26 cellular contexts compared by ENCODE assay signal in the genomic region with DNA sequence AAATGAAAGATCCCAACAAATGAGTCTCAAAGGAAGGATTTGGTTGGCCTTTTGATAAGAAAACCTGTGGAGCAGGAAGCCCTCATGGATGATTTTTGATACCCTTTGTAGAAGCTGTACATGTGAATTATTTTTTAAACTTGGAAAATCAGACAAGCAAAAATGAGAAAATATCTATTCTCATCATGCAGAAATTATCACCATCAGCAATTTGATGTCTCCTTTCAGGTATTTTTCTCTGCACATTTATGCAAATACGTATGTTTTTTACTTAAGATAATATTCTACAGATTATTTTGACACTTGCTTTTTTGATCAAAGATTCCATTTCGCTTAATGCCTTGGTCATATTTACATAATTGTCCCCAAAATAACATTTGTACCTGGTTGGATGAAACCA. TPM values are rescaled to one million over a fixed set of nuclear protein-coding genes. Genes with fewer than 3 reads are reported as not detected.
DNase-seq lines count a peak whose midpoint lies in the region; ATAC-seq, FAIRE-seq and TF ChIP-seq lines count a peak whose summit lies in the region.
"Had no signal": no experiment of that assay in that cellular context is flagged by ENCODE, and none has a peak within 500 bp of the region (broad histone marks: within the 10 kb centered on the region; RNA-seq: fewer than 3 reads in every experiment).

No MANE protein-coding gene starts in this region.

- ATAC-seq in HepG2 (no peak), right lobe of liver (no peak), IMR-90 (ENCODE audit: low read depth) (no peak)
- ATAC-seq: CD8-positive, alpha-beta T cell; GM12878 had no signal

- H3K4me3 Mint-ChIP-seq in astrocyte (ENCODE audit: unreplicated experiment), result no peak overlapping the region
- H3K4me3 Mint-ChIP-seq: CD8-positive, alpha-beta T cell had no signal

- H2AFZ ChIP-seq in HepG2 (ENCODE audit: low read length) (no peak overlapping the region), IMR-90 (replicated peaks; ENCODE audit: low read length, poor library complexity) (no peak overlapping the region), astrocyte (ENCODE audit: low read depth, low read length) (no peak overlapping the region)
- H2AFZ ChIP-seq: GM23248 had no signal

- DNase-seq in HepG2 (ENCODE audit: low spot score), result no peak
- DNase-seq in right lobe of liver, result no peak
- no peak for DNase-seq in IMR-90
- no peak for DNase-seq in astrocyte (ENCODE audit: low read depth)
- no peak for DNase-seq in T1000 (lab: John Stamatoyannopoulos, UW)
- DNase-seq in left ventricle myocardium inferior, result no peak
- DNase-seq in NCI-H1417 treated with DMSO at 0.1 percent for 48 hours (lab: John Stamatoyannopoulos, UW), result no peak
- DNase-seq: ACHN; AML-193; BE2C; Caco-2; CD4-positive, CD25-positive, alpha-beta regulatory T cell; CD8-positive, alpha-beta T cell; DMS153; DND-41; EL; GDM1; GM23248; H7; HCEC 1CT had no signal

- peaks cover 2% of the 10 kb centered on the region for H3K9me3 Mint-ChIP-seq in astrocyte (ENCODE audit: unreplicated experiment)
- H3K9me3 Mint-ChIP-seq: CD8-positive, alpha-beta T cell had no signal

- H3K4me1 ChIP-seq in HepG2 (ENCODE audit: insufficient read depth, low read length), result no peaks in the 10 kb centered on the region
- peaks cover 0 to under 1% (median 0%) of the 10 kb centered on the region in 4 donors for H3K4me1 ChIP-seq in right lobe of liver
- no peaks in the 10 kb centered on the region for H3K4me1 ChIP-seq in IMR-90 (ENCODE audit: control insufficient read depth, insufficient read depth, low read length)
- no peaks in the 10 kb centered on the region for H3K4me1 ChIP-seq in astrocyte (ENCODE audit: insufficient read depth, low read length)
- H3K4me1 ChIP-seq in left ventricle myocardium inferior, result peaks cover 28% of the 10 kb centered on the region
- H3K4me1 ChIP-seq: BE2C had no signal

- no peak overlapping the region for H3K14ac ChIP-seq in IMR-90 (replicated peaks; ENCODE audit: low read depth, low read length)

- H4K5ac ChIP-seq in IMR-90 (ENCODE audit: low read depth, low read length), result no peak overlapping the region

- no peak overlapping the region for H2BK15ac ChIP-seq in IMR-90 (ENCODE audit: low read depth, low read length)

- TF ChIP-seq RAD21 in HepG2 (CRISPR knock-in tag; IDR thresholded peaks at IDR 0.05) (no peak), IMR-90 (IDR thresholded peaks at IDR 0.05; ENCODE audit: low read length) (no peak)

- no peak overlapping the region for H2BK20ac ChIP-seq in IMR-90 (ENCODE audit: low read depth, low read length)

- POLR2A ChIA-PET in HepG2 (lab: Yijun Ruan, JAX) (no interaction called here), IMR-90 (lab: Charles Lee; ENCODE audit: unreplicated experiment) (no interaction called here)

- peak overlapping the region; percentile 27 for H3K27ac Mint-ChIP-seq in astrocyte (ENCODE audit: unreplicated experiment)
- H3K27ac Mint-ChIP-seq: CD4-positive, CD25-positive, alpha-beta regulatory T cell; CD8-positive, alpha-beta T cell had no signal

- no peaks in the 10 kb centered on the region for H3K36me3 Mint-ChIP-seq in astrocyte (ENCODE audit: low read depth, unreplicated experiment)
- H3K36me3 Mint-ChIP-seq: CD4-positive, CD25-positive, alpha-beta regulatory T cell; CD8-positive, alpha-beta T cell had no signal

- no peak overlapping the region for H3K9ac ChIP-seq in HepG2 (ENCODE audit: insufficient read depth, low read depth, low read length)
- H3K9ac ChIP-seq in IMR-90 (ENCODE audit: low read depth, low read length), result no peak overlapping the region
- H3K9ac ChIP-seq in astrocyte (ENCODE audit: low read length), result no peak overlapping the region
- H3K9ac ChIP-seq: GM23248 had no signal

- intact Hi-C loops in HepG2 (cut with micrococcal nuclease; ENCODE audit: unreplicated experiment) (no loop called here), right lobe of liver (cut with DNase I) (no loop called here), IMR-90 (cut with micrococcal nuclease) (no loop called here), left ventricle myocardium inferior (cut with micrococcal nuclease) (no loop called here)

- no peak overlapping the region for H2AK5ac ChIP-seq in IMR-90 (ENCODE audit: low read depth, low read length)

- no peak overlapping the region for H3K4ac ChIP-seq in IMR-90 (ENCODE audit: low read depth, low read length)

- H3K4me3 ChIP-seq in HepG2 (replicated peaks in 1 of 3; ENCODE audit: insufficient read depth in 1 of 3, low read depth in 2 of 3, low read length in 3 of 3) (no peak overlapping the region), right lobe of liver (no peak overlapping the region), IMR-90 (ENCODE audit: insufficient read depth, low read depth, low read length) (no peak overlapping the region), astrocyte (ENCODE audit: insufficient read depth, low read depth, low read length) (no peak overlapping the region), left ventricle myocardium inferior (no peak overlapping the region)
- H3K4me3 ChIP-seq: GM12878, GM23248 had no signal

- H3K4me2 ChIP-seq in HepG2 (ENCODE audit: low read depth, low read length), result no peak overlapping the region
- H3K4me2 ChIP-seq in IMR-90 (ENCODE audit: low read depth, low read length), result no peak overlapping the region
- H3K4me2 ChIP-seq in astrocyte (ENCODE audit: low read length), result no peak overlapping the region

- no peaks in the 10 kb centered on the region for H3K36me3 ChIP-seq in HepG2 (replicated peaks in 1 of 2; ENCODE audit: control insufficient read depth in 1 of 2, insufficient read depth in 2 of 2, low read length in 2 of 2)
- H3K36me3 ChIP-seq in right lobe of liver, result no peaks in the 10 kb centered on the region
- no peaks in the 10 kb centered on the region for H3K36me3 ChIP-seq in IMR-90 (ENCODE audit: control insufficient read depth, insufficient read depth, low read length)
- H3K36me3 ChIP-seq in astrocyte (ENCODE audit: insufficient read depth, low read length), result no peaks in the 10 kb centered on the region
- no peaks in the 10 kb centered on the region for H3K36me3 ChIP-seq in left ventricle myocardium inferior
- H3K36me3 ChIP-seq: BE2C had no signal

- H3K4me1 Mint-ChIP-seq in astrocyte (ENCODE audit: low read depth, unreplicated experiment), result no peaks in the 10 kb centered on the region

- CTCF ChIA-PET in HepG2 (lab: Yijun Ruan, JAX; ENCODE audit: low intra/inter-chr PET ratio, low total read pairs), result no interaction called here
- CTCF ChIA-PET in IMR-90 (lab: Yijun Ruan, JAX), result no interaction called here

- no peaks in the 10 kb centered on the region for H3K79me2 ChIP-seq in HepG2 (ENCODE audit: insufficient read depth, low read length)
- H3K79me2 ChIP-seq in astrocyte (ENCODE audit: insufficient read depth, low read length), result no peaks in the 10 kb centered on the region

- no peak overlapping the region for H4K8ac ChIP-seq in IMR-90 (ENCODE audit: low read depth in 2 of 2, low read length in 2 of 2)

- in situ Hi-C loops in HepG2 (cut with HindIII; ENCODE audit: extremely low pct_ligation_motif_present, low pct_unique_long_range_greater_than_20kb), result no loop called here
- in situ Hi-C loops in IMR-90 (cut with MboI; ENCODE audit: low sequenced_read_pairs), result no loop called here

- no peak overlapping the region for H2AK9ac ChIP-seq in IMR-90 (replicated peaks; ENCODE audit: low read depth, low read length, poor library complexity)

- peaks cover 44% of the 10 kb centered on the region for H3K27me3 Mint-ChIP-seq in astrocyte (ENCODE audit: low read depth, unreplicated experiment)

- dilution Hi-C loops in IMR-90 (cut with HindIII; ENCODE audit: low sequenced_read_pairs, unreplicated experiment), result no loop called here

- no peaks in the 10 kb centered on the region for H3K79me1 ChIP-seq in IMR-90 (ENCODE audit: low read depth in 1 of 2, low read length in 2 of 2)

- BruUV-seq in HepG2 (replicated peaks; lab: Mats Ljungman, UMichigan) (no TSS peak), IMR-90 (replicated peaks; lab: Mats Ljungman, UMichigan) (no TSS peak)

- no peak overlapping the region for H3K18ac ChIP-seq in IMR-90 (ENCODE audit: low read depth, low read length)

- no peak overlapping the region for H2BK120ac ChIP-seq in IMR-90 (ENCODE audit: low read depth, low read length)

- H3K27ac ChIP-seq in HepG2 (ENCODE audit: extremely low read length, insufficient read depth, low read length) (no peak overlapping the region), right lobe of liver (no peak overlapping the region), IMR-90 (ENCODE audit: insufficient read depth, low read length) (no peak overlapping the region), astrocyte (ENCODE audit: low read depth, low read length) (no peak overlapping the region), left ventricle myocardium inferior (replicated peaks) (no peak overlapping the region)
- H3K27ac ChIP-seq: 22Rv1, C4-2B, GM23248 had no signal

- TF ChIP-seq POLR2A in HepG2 (IDR thresholded peaks at IDR 0.05; ENCODE audit: insufficient read depth in 1 of 2, low read depth in 2 of 2, low read length in 2 of 2) (no peak), right lobe of liver (IDR thresholded peaks at IDR 0.05) (no peak), IMR-90 (IDR thresholded peaks at IDR 0.05; ENCODE audit: low read depth, low read length) (no peak)

- no peak overlapping the region for H4K91ac ChIP-seq in IMR-90 (ENCODE audit: insufficient read depth, low read depth, low read length)

- H4K20me1 ChIP-seq in HepG2 (ENCODE audit: insufficient read depth, low read length), result no peaks in the 10 kb centered on the region
- no peaks in the 10 kb centered on the region for H4K20me1 ChIP-seq in IMR-90 (ENCODE audit: insufficient read depth, low read length)
- no peaks in the 10 kb centered on the region for H4K20me1 ChIP-seq in astrocyte (ENCODE audit: insufficient read depth, low read length)

- no peak overlapping the region for H3K23ac ChIP-seq in IMR-90 (ENCODE audit: low read depth, low read length)

- no peaks in the 10 kb centered on the region for H3K9me3 ChIP-seq in HepG2 (ENCODE audit: low read length)
- H3K9me3 ChIP-seq in right lobe of liver, result no peaks in the 10 kb centered on the region
- peaks cover 8% of the 10 kb centered on the region; the same call in 1 of the 2 replicates for H3K9me3 ChIP-seq in IMR-90 (ENCODE audit: control insufficient read depth, insufficient read depth, low read length)
- peaks cover 3% of the 10 kb centered on the region for H3K9me3 ChIP-seq in astrocyte (ENCODE audit: insufficient read depth, low read depth, low read length)
- no peaks in the 10 kb centered on the region for H3K9me3 ChIP-seq in left ventricle myocardium inferior (replicated peaks)
- H3K9me3 ChIP-seq: BE2C, Caco-2 had no signal

- H3K27me3 ChIP-seq in HepG2 (ENCODE audit: control insufficient read depth in 1 of 2, insufficient read depth in 2 of 2, low read length in 2 of 2), result peaks cover 4 to 67% of the 10 kb centered on the region in 2 experiments
- peaks cover 0 to 23% of the 10 kb centered on the region in 2 donors for H3K27me3 ChIP-seq in right lobe of liver
- peaks cover 10% of the 10 kb centered on the region for H3K27me3 ChIP-seq in IMR-90 (ENCODE audit: control insufficient read depth, insufficient read depth, low read length)
- peaks cover 9% of the 10 kb centered on the region for H3K27me3 ChIP-seq in astrocyte (ENCODE audit: insufficient read depth, low read length)
- H3K27me3 ChIP-seq in left ventricle myocardium inferior (ENCODE audit: low read depth), result peaks cover 90% of the 10 kb centered on the region

- no peak for FAIRE-seq in HepG2 (lab: Jason Lieb, UNC)
- FAIRE-seq in astrocyte (lab: Jason Lieb, UNC), result no peak
- FAIRE-seq: A204.1, GM12878, GM19239, H1 had no signal

- TF ChIP-seq EP300 in HepG2 (IDR thresholded peaks at IDR 0.05; ENCODE audit: low read depth in 2 of 2, low read length in 2 of 2), result no peak
- TF ChIP-seq EP300 in HepG2 (CRISPR knock-in tag; IDR thresholded peaks at IDR 0.05; ENCODE audit: borderline replicate concordance), result no peak

- no peak overlapping the region for H3K56ac ChIP-seq in IMR-90 (ENCODE audit: extremely low read depth, insufficient read depth, low read length)

- no peaks in the 10 kb centered on the region for H3K9me1 ChIP-seq in IMR-90 (ENCODE audit: insufficient read depth, low read length)

- WGBS in HepG2 (ENCODE audit: low lambda C conversion rate), result 4% methylated on average over 2 of the region's 2 CpGs
- WGBS in right lobe of liver (ENCODE audit: insufficient coverage, low coverage, low lambda C conversion rate, missing lambda C conversion rate), result 48% methylated on average over 2 of the region's 2 CpGs
- WGBS in IMR-90 (ENCODE audit: extremely low coverage in 2 of 2, insufficient read length in 1 of 2), 2 experiments, result no CpG with 5 or more reads among the region's 2 CpGs

- no peak overlapping the region for H2BK5ac ChIP-seq in IMR-90 (ENCODE audit: low read depth, low read length, poor library complexity, severe bottlenecking)

- TF ChIP-seq CTCF in HepG2 (CRISPR knock-in tag; IDR thresholded peaks at IDR 0.05) (no peak), right lobe of liver (IDR thresholded peaks at IDR 0.05) (no peak), IMR-90 (conservative IDR thresholded peaks at IDR 0.05; ENCODE audit: low read depth, low read length) (no peak), astrocyte (IDR thresholded peaks at IDR 0.05; ENCODE audit: insufficient read depth, low read depth, low read length) (no peak), left ventricle myocardium inferior (IDR thresholded peaks at IDR 0.05; ENCODE audit: borderline replicate concordance) (no peak)

RNA-seq across cellular contexts. Expression of a gene that starts 7.2 kb away (rescaled TPM):
- total RNA-seq in HepG2 (2016; rRNA removed; fragmentation: Illumina TruSeq; extraction: Trizol) (0.13 TPM in 1 of 2 replicates, not detected in the other), right lobe of liver (10 to 100 TPM in 1 of 6 experiments, 1 to 10 TPM in 5; 5.3 to 11.6 (median 7.8) TPM), IMR-90 (2012; rRNA removed) (not detected in 2 replicates), astrocyte (not detected in 2 replicates), left ventricle myocardium inferior (38.5 TPM)
- 1.1 and 2.7 TPM in 2 replicates for total RNA-seq in HepG2 (2016; cell fraction: cytosol; rRNA removed; fragmentation: Illumina TruSeq; extraction: Trizol; ENCODE audit: low read depth)
- total RNA-seq in HepG2 (2016; cell fraction: insoluble cytoplasmic fraction; rRNA removed; fragmentation: Illumina TruSeq; extraction: Trizol), result 0.09 TPM in 1 of 2 replicates, not detected in the other
- not detected in 2 replicates for total RNA-seq in HepG2 (2016; cell fraction: membrane; rRNA removed; fragmentation: Illumina TruSeq; extraction: Trizol)
- not detected in 2 replicates for total RNA-seq in HepG2 (2016; cell fraction: nucleus; rRNA removed; fragmentation: Illumina TruSeq; extraction: Trizol)
- polyA plus RNA-seq in HepG2 (2011; rRNA removed) (not detected in 2 replicates), IMR-90 (2012; rRNA removed) (not detected in 2 replicates)
- not detected in 2 replicates for polyA plus RNA-seq in HepG2 (2011; cell fraction: cytosol; rRNA removed)
- not detected in 2 replicates for polyA plus RNA-seq in HepG2 (2011; cell fraction: nucleus; rRNA removed)
- polyA plus RNA-seq in HepG2 (2012), result not detected in 2 replicates
- polyA plus RNA-seq in HepG2 (2016; cell fraction: cytosol; fragmentation: Illumina TruSeq; extraction: Trizol; ENCODE audit: low read depth), result not detected in 2 replicates
- not detected in 2 replicates for polyA plus RNA-seq in HepG2 (2016; cell fraction: insoluble cytoplasmic fraction; fragmentation: Illumina TruSeq; extraction: Trizol; ENCODE audit: low read depth)
- polyA plus RNA-seq in HepG2 (2016; cell fraction: membrane; fragmentation: Illumina TruSeq; extraction: Trizol; ENCODE audit: low read depth), result not detected in 2 replicates
- polyA plus RNA-seq in HepG2 (2016; cell fraction: nucleus; fragmentation: Illumina TruSeq; extraction: Trizol; ENCODE audit: insufficient read depth, low read depth), result not detected in 2 replicates
- polyA minus RNA-seq in HepG2 (2011; rRNA and poly(A)+ RNA removed; ENCODE audit: low replicate concordance), result not detected in 2 replicates
- polyA minus RNA-seq in HepG2 (2011; cell fraction: cytosol; rRNA and poly(A)+ RNA removed), result not detected in 2 replicates
- not detected in 2 replicates for polyA minus RNA-seq in HepG2 (2011; cell fraction: nucleus; rRNA and poly(A)+ RNA removed)
- polyA plus RNA-seq in IMR-90 (2012; cell fraction: cytosol; rRNA removed), result not detected in 2 replicates
- polyA plus RNA-seq in IMR-90 (2012; cell fraction: nucleus; rRNA removed; ENCODE audit: low replicate concordance), result 0.02 and 0.09 TPM in 2 replicates
- total RNA-seq: CD4-positive, CD25-positive, alpha-beta regulatory T cell; CD8-positive, alpha-beta T cell; GM23248 had no signal
- polyA plus RNA-seq: CD4-positive, CD25-positive, alpha-beta regulatory T cell; GM23248 had no signal

RNA-seq across cellular contexts. Expression of a gene that starts 58.6 kb away (rescaled TPM):
- total RNA-seq in HepG2 (2016; rRNA removed; fragmentation: Illumina TruSeq; extraction: Trizol) (not detected in 2 replicates), right lobe of liver (not detected), IMR-90 (2012; rRNA removed) (not detected in 2 replicates), astrocyte (not detected in 2 replicates), left ventricle myocardium inferior (not detected)
- not detected in 2 replicates for total RNA-seq in HepG2 (2016; cell fraction: cytosol; rRNA removed; fragmentation: Illumina TruSeq; extraction: Trizol; ENCODE audit: low read depth)
- total RNA-seq in HepG2 (2016; cell fraction: insoluble cytoplasmic fraction; rRNA removed; fragmentation: Illumina TruSeq; extraction: Trizol), result not detected in 2 replicates
- not detected in 2 replicates for total RNA-seq in HepG2 (2016; cell fraction: membrane; rRNA removed; fragmentation: Illumina TruSeq; extraction: Trizol)
- total RNA-seq in HepG2 (2016; cell fraction: nucleus; rRNA removed; fragmentation: Illumina TruSeq; extraction: Trizol), result not detected in 2 replicates
- polyA plus RNA-seq in HepG2 (2011; rRNA removed) (not detected in 2 replicates), IMR-90 (2012; rRNA removed) (not detected in 2 replicates)
- polyA plus RNA-seq in HepG2 (2011; cell fraction: cytosol; rRNA removed), result not detected in 2 replicates
- polyA plus RNA-seq in HepG2 (2011; cell fraction: nucleus; rRNA removed), result not detected in 2 replicates
- not detected in 2 replicates for polyA plus RNA-seq in HepG2 (2012)
- not detected in 2 replicates for polyA plus RNA-seq in HepG2 (2016; cell fraction: cytosol; fragmentation: Illumina TruSeq; extraction: Trizol; ENCODE audit: low read depth)
- not detected in 2 replicates for polyA plus RNA-seq in HepG2 (2016; cell fraction: insoluble cytoplasmic fraction; fragmentation: Illumina TruSeq; extraction: Trizol; ENCODE audit: low read depth)
- polyA plus RNA-seq in HepG2 (2016; cell fraction: membrane; fragmentation: Illumina TruSeq; extraction: Trizol; ENCODE audit: low read depth), result not detected in 2 replicates
- polyA plus RNA-seq in HepG2 (2016; cell fraction: nucleus; fragmentation: Illumina TruSeq; extraction: Trizol; ENCODE audit: insufficient read depth, low read depth), result not detected in 2 replicates
- polyA minus RNA-seq in HepG2 (2011; rRNA and poly(A)+ RNA removed; ENCODE audit: low replicate concordance), result not detected in 2 replicates
- polyA minus RNA-seq in HepG2 (2011; cell fraction: cytosol; rRNA and poly(A)+ RNA removed), result not detected in 2 replicates
- not detected in 2 replicates for polyA minus RNA-seq in HepG2 (2011; cell fraction: nucleus; rRNA and poly(A)+ RNA removed)
- not detected in 2 replicates for polyA plus RNA-seq in IMR-90 (2012; cell fraction: cytosol; rRNA removed)
- not detected in 2 replicates for polyA plus RNA-seq in IMR-90 (2012; cell fraction: nucleus; rRNA removed; ENCODE audit: low replicate concordance)
- total RNA-seq: Caco-2; CD4-positive, CD25-positive, alpha-beta regulatory T cell; CD8-positive, alpha-beta T cell; GM12878; GM23248; H1; H7 had no signal
- polyA plus RNA-seq: CD4-positive, CD25-positive, alpha-beta regulatory T cell; GM23248; H1 had no signal
